ENCODE assay signal across 15 cellular contexts in the genomic region with DNA sequence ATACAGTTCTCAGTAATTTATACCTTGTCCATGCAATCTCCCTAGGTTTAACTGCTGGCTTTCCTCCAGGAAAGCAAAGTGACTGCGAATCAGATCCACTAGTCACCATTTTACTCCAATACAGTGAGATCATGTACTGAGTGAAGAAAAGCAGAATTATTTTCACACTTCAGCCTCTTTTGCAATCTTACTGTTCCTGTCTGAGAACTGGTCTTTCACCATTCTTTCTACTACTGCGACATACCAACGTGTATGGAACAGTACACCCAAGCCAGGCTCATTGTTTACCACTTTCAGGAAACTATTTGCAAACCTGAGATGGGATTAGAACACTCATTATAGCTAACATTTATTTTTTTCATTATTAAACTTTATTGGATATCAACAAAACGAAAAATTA. TPM values are rescaled to one million over a fixed set of nuclear protein-coding genes. Genes with fewer than 3 reads are reported as not detected.
DNase-seq lines count a peak whose midpoint lies in the region; ATAC-seq and TF ChIP-seq lines count a peak whose summit lies in the region.
"Had no signal": no experiment of that assay in that cellular context is flagged by ENCODE, and none has a peak within 500 bp of the region (broad histone marks: within the 10 kb centered on the region; RNA-seq: fewer than 3 reads in every experiment).

No MANE protein-coding gene starts in this region.

- H3K4me3 ChIP-seq in breast epithelium (no peak overlapping the region), left lung (no peak overlapping the region)
- H3K4me3 ChIP-seq: GM23338, SK-N-MC had no signal

- TF ChIP-seq CTCF in breast epithelium (IDR thresholded peaks at IDR 0.05) (no peak), left lung (IDR thresholded peaks at IDR 0.05) (no peak)

- ATAC-seq in left lung, result peak; percentile 49
- ATAC-seq: GM23338 had no signal

- intact Hi-C loops in breast epithelium (cut with DNase I; ENCODE audit: low total_unique reads) (no loop called here), left lung (cut with DNase I) (no loop called here)

- H3K4me1 ChIP-seq in breast epithelium (no peaks in the 10 kb centered on the region), left lung (no peaks in the 10 kb centered on the region)

- H3K27ac ChIP-seq in breast epithelium (no peak overlapping the region), left lung (peak overlapping the region in 1 of 2 donors; percentile 53)
- H3K27ac ChIP-seq: SK-N-MC had no signal

- in situ Hi-C loops in T47D (cut with HindIII; ENCODE audit: low pct_unique_long_range_greater_than_20kb, low sequenced_read_pairs), result no loop called here

- DNase-seq in T47D (ENCODE audit: low read depth in 1 of 2, low spot score in 1 of 2), result peak; percentile 24 to 88
- DNase-seq in breast epithelium (ENCODE audit: low spot score in 2 of 2), result no peak
- DNase-seq in amniotic epithelial cell (ENCODE audit: low read depth), result peak; percentile 43
- DNase-seq in left lung, result no peak
- DNase-seq in DMS 273 (lab: John Stamatoyannopoulos, UW; ENCODE audit: unreplicated experiment), result no peak
- no peak for DNase-seq in NCI-H69 (lab: John Stamatoyannopoulos, UW)
- no peak for DNase-seq in NCI-H1092 treated with DMSO at 0.1 percent for 48 hours (lab: John Stamatoyannopoulos, UW)
- DNase-seq: Calu3; CD4-positive, alpha-beta T cell; DMS79; NCI-H1092; NCI-H1694; NCI-H446 had no signal

- H3K27me3 ChIP-seq in breast epithelium, result peaks cover 0 to 24% of the 10 kb centered on the region in 2 donors
- H3K27me3 ChIP-seq in left lung, result no peaks in the 10 kb centered on the region

- H3K9me3 ChIP-seq in breast epithelium, result no peaks in the 10 kb centered on the region
- H3K9me3 ChIP-seq in left lung, result no peaks in the 10 kb centered on the region

- no peaks in the 10 kb centered on the region for H3K36me3 ChIP-seq in breast epithelium
- H3K36me3 ChIP-seq in left lung, result no peaks in the 10 kb centered on the region

- no peak for TF ChIP-seq POLR2A in breast epithelium (IDR thresholded peaks at IDR 0.05)

RNA-seq across cellular contexts. Expression of a gene that starts 8.0 kb away (rescaled TPM):
- total RNA-seq in breast epithelium (10 to 100 TPM; 20.0 to 26.3 (median 24.3) TPM), left lung (10 to 100 TPM; 27.3 to 38.8 TPM)

Comparison
In these comparisons a context has a peak if more than half of its experiments do, and no peak if none do; other contexts are left out.
1. DNase-seq: peak in T47D (2 of 2) and amniotic epithelial cell (single experiment); none in breast epithelium (0 of 2), left lung (0 of 2), DMS 273 (single experiment), NCI-H69 (single experiment) and NCI-H1092 treated with DMSO at 0.1 percent for 48 hours (single experiment).